Comparison of ENCODE assay signal across 15 cellular contexts in the genomic region with DNA sequence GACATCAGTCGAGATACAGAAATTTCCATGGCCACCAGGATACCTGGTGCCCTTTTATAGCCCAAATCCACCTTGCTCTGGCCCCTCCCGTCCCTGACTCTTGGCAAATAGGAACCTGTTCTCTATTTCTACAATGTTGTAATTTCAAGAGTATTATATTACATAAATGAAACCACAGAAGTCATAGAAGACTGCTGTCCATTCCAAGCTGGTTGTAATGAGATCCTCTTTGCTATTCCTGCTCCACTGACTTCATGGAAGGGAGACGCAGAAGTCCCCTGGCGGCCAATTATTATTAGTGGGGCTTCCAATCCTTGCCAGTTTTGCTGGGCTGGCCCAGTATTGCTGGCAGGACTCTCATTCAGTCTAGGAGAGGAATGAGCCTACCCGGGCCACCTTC. TPM values are rescaled to one million over a fixed set of nuclear protein-coding genes. Genes with fewer than 3 reads are reported as not detected.
A peak's percentile ranks its signal among the peaks of the same experiment; 100 is the strongest.
DNase-seq lines count a peak whose midpoint lies in the region; ATAC-seq and TF ChIP-seq lines count a peak whose summit lies in the region.
"Had no signal": no experiment of that assay in that cellular context is flagged by ENCODE, and none has a peak within 500 bp of the region (broad histone marks: within the 10 kb centered on the region; RNA-seq: fewer than 3 reads in every experiment).

No MANE protein-coding gene starts in this region.

- H3K36me3 ChIP-seq in SK-N-SH (replicated peaks in 1 of 2; ENCODE audit: control insufficient read depth in 1 of 2, insufficient read depth in 2 of 2, low read length in 1 of 2) (peaks cover 14 to 31% of the 10 kb centered on the region in 2 experiments), RWPE2 (ENCODE audit: low read depth) (peaks cover 26% of the 10 kb centered on the region), right atrium auricular region (peaks cover 17% of the 10 kb centered on the region), aorta (ENCODE audit: control insufficient read depth in 1 of 2, insufficient read depth in 2 of 2, low read length in 1 of 2) (no peaks in the 10 kb centered on the region)

- no peak overlapping the region for H3K27ac ChIP-seq in SK-N-SH (ENCODE audit: low read depth in 2 of 2, low read length in 1 of 2)
- no peak overlapping the region for H3K27ac ChIP-seq in RWPE2 (ENCODE audit: poor library complexity, severe bottlenecking)
- peak overlapping the region; percentile 52 to 73 for H3K27ac ChIP-seq in right atrium auricular region
- peak overlapping the region; percentile 12 to 43 for H3K27ac ChIP-seq in aorta (ENCODE audit: low read depth in 1 of 2, low read length in 2 of 2)
- H3K27ac ChIP-seq: SJCRH30 had no signal

- DNase-seq in SK-N-SH (no peak), RWPE2 (ENCODE audit: low spot score) (no peak), right atrium auricular region (ENCODE audit: low spot score) (no peak), aorta (no peak), NCI-H748 treated with DMSO at 0.1 percent for 48 hours (lab: John Stamatoyannopoulos, UW) (no peak), NCI-H187 treated with DMSO at 0.1 percent for 48 hours (lab: John Stamatoyannopoulos, UW) (no peak)
- DNase-seq: activated CD4-positive, alpha-beta T cell treated with anti-CD3 and anti-CD28 coated beads, Interleukin-2, amount 50 U/mL, for 4 hours; activated naive CD8-positive, alpha-beta T cell treated with anti-CD3 and anti-CD28 coated beads for 36 hours; activated T-cell treated with anti-CD3 and anti-CD28 coated beads, Interleukin-2, amount 50 U/mL, for 24 hours; GDM1; glutamatergic neuron; SJCRH30; stimulated activated CD4-positive, alpha-beta T cell treated with anti-CD3 and anti-CD28 coated beads, Interleukin-15, amount 100 ng/mL, for 24 hours had no signal

- H3K9me2 ChIP-seq in SK-N-SH = no peaks in the 10 kb centered on the region

- H3K9ac ChIP-seq in SK-N-SH = no peak overlapping the region

- peaks cover 11% of the 10 kb centered on the region for H3F3A ChIP-seq in SK-N-SH (replicated peaks; ENCODE audit: insufficient read depth)

- no peak for TF ChIP-seq RAD21 in SK-N-SH (IDR thresholded peaks at IDR 0.05; ENCODE audit: low read length)

- no peak overlapping the region for H3K4me2 ChIP-seq in SK-N-SH

- ATAC-seq in SK-N-SH treated with all-trans-retinoic acid at 6 μM for 48 hours (peak; percentile 53), RWPE2 (ENCODE audit: low read depth) (peak; percentile 54), aorta (ENCODE audit: low FRiP score) (peak; percentile 52), HG03139 (IDR thresholded peaks at IDR 0.05; ENCODE audit: unreplicated experiment) (no peak)

- H3K4me3 ChIP-seq in SK-N-SH (ENCODE audit: low read depth in 2 of 2, low read length in 1 of 2) = no peak overlapping the region
- no peak overlapping the region for H3K4me3 ChIP-seq in RWPE2 (ENCODE audit: severe bottlenecking)
- H3K4me3 ChIP-seq in right atrium auricular region = no peak overlapping the region
- H3K4me3 ChIP-seq in aorta (ENCODE audit: low read length in 2 of 2) = no peak overlapping the region
- H3K4me3 ChIP-seq: SJCRH30 had no signal

- WGBS in SK-N-SH (ENCODE audit: low lambda C conversion rate) = 97% methylated on average over 5 of the region's 5 CpGs
- WGBS in aorta, 2 donors = 63 to 75% methylated on average over 5 of the region's 5 CpGs

- CTCF ChIA-PET in SK-N-SH (lab: Yijun Ruan, JAX) = interaction anchor here (1.5 kb wide), 1 partner anchor 26 kb away, joined by 4 read pairs; a partner anchor contains a TSS

- no peaks in the 10 kb centered on the region for H3K27me3 ChIP-seq in SK-N-SH (ENCODE audit: insufficient read depth)
- no peaks in the 10 kb centered on the region for H3K27me3 ChIP-seq in RWPE2 (ENCODE audit: insufficient read depth, poor library complexity, severe bottlenecking)
- no peaks in the 10 kb centered on the region for H3K27me3 ChIP-seq in right atrium auricular region
- no peaks in the 10 kb centered on the region for H3K27me3 ChIP-seq in aorta (ENCODE audit: control insufficient read depth in 1 of 2, insufficient read depth in 2 of 2, low read length in 1 of 2)
- H3K27me3 ChIP-seq: SJCRH30 had no signal

- H3K4me1 ChIP-seq in SK-N-SH (ENCODE audit: control insufficient read depth in 1 of 2, insufficient read depth in 2 of 2, low read depth in 1 of 2, low read length in 1 of 2) = peaks cover 4 to 14% of the 10 kb centered on the region in 2 experiments; a peak in 3 of 4 replicates
- H3K4me1 ChIP-seq in RWPE2 (ENCODE audit: insufficient read depth, poor library complexity, severe bottlenecking) = no peaks in the 10 kb centered on the region
- H3K4me1 ChIP-seq in right atrium auricular region = peaks cover 0 to 25% of the 10 kb centered on the region in 2 donors
- H3K4me1 ChIP-seq in aorta (ENCODE audit: control insufficient read depth in 1 of 2, insufficient read depth in 2 of 2, low read length in 2 of 2) = peaks cover 0 to 2% of the 10 kb centered on the region in 2 donors
- H3K4me1 ChIP-seq: SJCRH30 had no signal

- no peak for TF ChIP-seq CTCF in SK-N-SH (IDR thresholded peaks at IDR 0.05)
- no peak for TF ChIP-seq CTCF in RWPE2 (IDR thresholded peaks at IDR 0.05; ENCODE audit: poor library complexity, severe bottlenecking)
- no peak for TF ChIP-seq CTCF in right atrium auricular region (IDR thresholded peaks at IDR 0.05)

- POLR2A ChIA-PET in SK-N-SH (lab: Yijun Ruan, JAX) = no interaction called here

- no peak overlapping the region for H2AFZ ChIP-seq in SK-N-SH (ENCODE audit: low read depth)

- peaks cover 62% of the 10 kb centered on the region for H3K79me2 ChIP-seq in SK-N-SH (ENCODE audit: insufficient read depth)

- no peaks in the 10 kb centered on the region for H3K9me3 ChIP-seq in SK-N-SH
- H3K9me3 ChIP-seq in RWPE2 (ENCODE audit: severe bottlenecking) = no peaks in the 10 kb centered on the region
- no peaks in the 10 kb centered on the region for H3K9me3 ChIP-seq in right atrium auricular region
- H3K9me3 ChIP-seq in aorta (ENCODE audit: control insufficient read depth, low read length) = no peaks in the 10 kb centered on the region
- H3K9me3 ChIP-seq: SJCRH30 had no signal

- intact Hi-C loops in aorta (cut with DNase I) = no loop called here

- no peak for TF ChIP-seq EP300 in SK-N-SH (IDR thresholded peaks at IDR 0.05; ENCODE audit: borderline replicate concordance in 1 of 2, low read depth in 1 of 2, low read length in 1 of 2)

- H4K20me1 ChIP-seq in SK-N-SH (ENCODE audit: insufficient read depth) = 0 out of 2 replicates have a peak, but pooled peaks cover 5% of the 10 kb centered on the region

TF ChIP-seq in SK-N-SH treated with all-trans-retinoic acid at 6 μM for 48 hours, 23 proteins besides CTCF, POLR2A, EP300 and RAD21 (continues in another document):
- TF ChIP-seq ISL1 (CRISPR knock-in tag; IDR thresholded peaks at IDR 0.05) (no peak), BACH2 (CRISPR knock-in tag; IDR thresholded peaks at IDR 0.05; ENCODE audit: borderline replicate concordance) (no peak), ZNF8 (CRISPR knock-in tag; IDR thresholded peaks at IDR 0.05) (no peak), SNAI2 (CRISPR knock-in tag; IDR thresholded peaks at IDR 0.05) (no peak), ESRRG (CRISPR knock-in tag; IDR thresholded peaks at IDR 0.05) (no peak), TCF4 (CRISPR knock-in tag; IDR thresholded peaks at IDR 0.05; ENCODE audit: borderline replicate concordance) (no peak), PPARA (CRISPR knock-in tag; IDR thresholded peaks at IDR 0.05; ENCODE audit: borderline replicate concordance) (no peak), OSR1 (CRISPR knock-in tag; IDR thresholded peaks at IDR 0.05) (no peak)
- TF ChIP-seq, protein P1, sequence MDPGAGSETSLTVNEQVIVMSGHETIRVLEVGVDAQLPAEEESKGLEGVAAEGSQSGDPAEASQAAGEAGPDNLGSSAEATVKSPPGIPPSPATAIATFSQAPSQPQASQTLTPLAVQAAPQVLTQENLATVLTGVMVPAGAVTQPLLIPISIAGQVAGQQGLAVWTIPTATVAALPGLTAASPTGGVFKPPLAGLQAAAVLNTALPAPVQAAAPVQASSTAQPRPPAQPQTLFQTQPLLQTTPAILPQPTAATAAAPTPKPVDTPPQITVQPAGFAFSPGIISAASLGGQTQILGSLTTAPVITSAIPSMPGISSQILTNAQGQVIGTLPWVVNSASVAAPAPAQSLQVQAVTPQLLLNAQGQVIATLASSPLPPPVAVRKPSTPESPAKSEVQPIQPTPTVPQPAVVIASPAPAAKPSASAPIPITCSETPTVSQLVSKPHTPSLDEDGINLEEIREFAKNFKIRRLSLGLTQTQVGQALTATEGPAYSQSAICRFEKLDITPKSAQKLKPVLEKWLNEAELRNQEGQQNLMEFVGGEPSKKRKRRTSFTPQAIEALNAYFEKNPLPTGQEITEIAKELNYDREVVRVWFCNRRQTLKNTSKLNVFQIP (CRISPR knock-in tag; IDR thresholded peaks at IDR 0.05; ENCODE audit: borderline replicate concordance, low read depth) = no peak

TF ChIP-seq in SK-N-SH, 30 proteins besides CTCF, POLR2A, EP300 and RAD21:
- no peak for TF ChIP-seq FOXJ3 (CRISPR knock-in tag; IDR thresholded peaks at IDR 0.05)
- TF ChIP-seq, protein P2, sequence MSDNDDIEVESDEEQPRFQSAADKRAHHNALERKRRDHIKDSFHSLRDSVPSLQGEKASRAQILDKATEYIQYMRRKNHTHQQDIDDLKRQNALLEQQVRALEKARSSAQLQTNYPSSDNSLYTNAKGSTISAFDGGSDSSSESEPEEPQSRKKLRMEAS (IDR thresholded peaks at IDR 0.05; ENCODE audit: low read depth) = no peak
- TF ChIP-seq NFIC (IDR thresholded peaks at IDR 0.05; ENCODE audit: borderline replicate concordance) = no peak
- TF ChIP-seq YY1 (IDR thresholded peaks at IDR 0.05; ENCODE audit: low read depth) = no peak
- TF ChIP-seq TAF1 (IDR thresholded peaks at IDR 0.05; ENCODE audit: borderline replicate concordance, low read depth, low read length) = no peak
- no peak for TF ChIP-seq EZH2phosphoT487 (IDR thresholded peaks at IDR 0.05; ENCODE audit: borderline replicate concordance, low read depth)
- no peak for TF ChIP-seq SMC3 (IDR thresholded peaks at IDR 0.05; ENCODE audit: low read depth, low read length)
- TF ChIP-seq MXI1 (IDR thresholded peaks at IDR 0.05; ENCODE audit: low read depth, low read length) = no peak

RNA-seq across cellular contexts. Expression of a gene that starts 26.6 kb away (rescaled TPM):
- polyA plus RNA-seq in SK-N-SH (2012; rRNA removed) (12.9 and 17.4 TPM in 2 replicates), aorta (1 to 10 TPM; 2.5 to 8.4 TPM)
- polyA plus RNA-seq in SK-N-SH (2012; cell fraction: cytosol; rRNA removed) = 12.1 and 12.8 TPM in 2 replicates
- 10.9 and 17.1 TPM in 2 replicates for polyA plus RNA-seq in SK-N-SH (2012; cell fraction: nucleus; rRNA removed)
- total RNA-seq in right atrium auricular region (10 to 100 TPM; 17.8 to 18.8 TPM), aorta (10 to 100 TPM; 26.8 to 27.0 TPM)

Comparison
In these comparisons a context has a peak if more than half of its experiments do, and no peak if none do; other contexts are left out.
1. H3K27ac ChIP-seq: peak in right atrium auricular region (2 of 2) and aorta (2 of 2); none in SK-N-SH (0 of 2) and RWPE2 (single experiment).